Comparison of ENCODE assay signal across 1 cellular context in the genomic region with DNA sequence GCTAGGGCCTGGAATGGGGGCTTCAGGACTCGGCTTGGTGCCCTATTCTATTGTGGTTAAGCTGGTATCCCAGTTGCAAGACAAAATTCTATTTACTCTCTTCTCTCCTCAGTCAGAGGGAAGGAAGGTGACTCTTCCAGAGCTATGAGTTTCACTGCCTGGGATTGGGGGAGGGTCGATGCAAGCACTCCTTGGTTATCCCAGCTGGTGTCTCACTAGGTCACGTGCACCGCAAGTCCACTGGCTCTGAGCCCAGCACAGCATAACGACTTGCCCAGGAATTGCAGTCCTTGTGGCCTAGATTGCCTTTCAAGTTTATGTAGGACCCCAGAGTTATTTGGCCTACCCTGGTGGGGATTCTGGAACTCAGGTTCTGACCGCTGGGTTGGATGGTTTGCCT.
TF ChIP-seq lines count a peak whose summit lies in the region.

No MANE protein-coding gene starts in this region.

TF ChIP-seq in H1, 55 proteins besides CTCF, POLR2A, EP300 and RAD21 (continued from another document):
- TF ChIP-seq, protein P1, sequence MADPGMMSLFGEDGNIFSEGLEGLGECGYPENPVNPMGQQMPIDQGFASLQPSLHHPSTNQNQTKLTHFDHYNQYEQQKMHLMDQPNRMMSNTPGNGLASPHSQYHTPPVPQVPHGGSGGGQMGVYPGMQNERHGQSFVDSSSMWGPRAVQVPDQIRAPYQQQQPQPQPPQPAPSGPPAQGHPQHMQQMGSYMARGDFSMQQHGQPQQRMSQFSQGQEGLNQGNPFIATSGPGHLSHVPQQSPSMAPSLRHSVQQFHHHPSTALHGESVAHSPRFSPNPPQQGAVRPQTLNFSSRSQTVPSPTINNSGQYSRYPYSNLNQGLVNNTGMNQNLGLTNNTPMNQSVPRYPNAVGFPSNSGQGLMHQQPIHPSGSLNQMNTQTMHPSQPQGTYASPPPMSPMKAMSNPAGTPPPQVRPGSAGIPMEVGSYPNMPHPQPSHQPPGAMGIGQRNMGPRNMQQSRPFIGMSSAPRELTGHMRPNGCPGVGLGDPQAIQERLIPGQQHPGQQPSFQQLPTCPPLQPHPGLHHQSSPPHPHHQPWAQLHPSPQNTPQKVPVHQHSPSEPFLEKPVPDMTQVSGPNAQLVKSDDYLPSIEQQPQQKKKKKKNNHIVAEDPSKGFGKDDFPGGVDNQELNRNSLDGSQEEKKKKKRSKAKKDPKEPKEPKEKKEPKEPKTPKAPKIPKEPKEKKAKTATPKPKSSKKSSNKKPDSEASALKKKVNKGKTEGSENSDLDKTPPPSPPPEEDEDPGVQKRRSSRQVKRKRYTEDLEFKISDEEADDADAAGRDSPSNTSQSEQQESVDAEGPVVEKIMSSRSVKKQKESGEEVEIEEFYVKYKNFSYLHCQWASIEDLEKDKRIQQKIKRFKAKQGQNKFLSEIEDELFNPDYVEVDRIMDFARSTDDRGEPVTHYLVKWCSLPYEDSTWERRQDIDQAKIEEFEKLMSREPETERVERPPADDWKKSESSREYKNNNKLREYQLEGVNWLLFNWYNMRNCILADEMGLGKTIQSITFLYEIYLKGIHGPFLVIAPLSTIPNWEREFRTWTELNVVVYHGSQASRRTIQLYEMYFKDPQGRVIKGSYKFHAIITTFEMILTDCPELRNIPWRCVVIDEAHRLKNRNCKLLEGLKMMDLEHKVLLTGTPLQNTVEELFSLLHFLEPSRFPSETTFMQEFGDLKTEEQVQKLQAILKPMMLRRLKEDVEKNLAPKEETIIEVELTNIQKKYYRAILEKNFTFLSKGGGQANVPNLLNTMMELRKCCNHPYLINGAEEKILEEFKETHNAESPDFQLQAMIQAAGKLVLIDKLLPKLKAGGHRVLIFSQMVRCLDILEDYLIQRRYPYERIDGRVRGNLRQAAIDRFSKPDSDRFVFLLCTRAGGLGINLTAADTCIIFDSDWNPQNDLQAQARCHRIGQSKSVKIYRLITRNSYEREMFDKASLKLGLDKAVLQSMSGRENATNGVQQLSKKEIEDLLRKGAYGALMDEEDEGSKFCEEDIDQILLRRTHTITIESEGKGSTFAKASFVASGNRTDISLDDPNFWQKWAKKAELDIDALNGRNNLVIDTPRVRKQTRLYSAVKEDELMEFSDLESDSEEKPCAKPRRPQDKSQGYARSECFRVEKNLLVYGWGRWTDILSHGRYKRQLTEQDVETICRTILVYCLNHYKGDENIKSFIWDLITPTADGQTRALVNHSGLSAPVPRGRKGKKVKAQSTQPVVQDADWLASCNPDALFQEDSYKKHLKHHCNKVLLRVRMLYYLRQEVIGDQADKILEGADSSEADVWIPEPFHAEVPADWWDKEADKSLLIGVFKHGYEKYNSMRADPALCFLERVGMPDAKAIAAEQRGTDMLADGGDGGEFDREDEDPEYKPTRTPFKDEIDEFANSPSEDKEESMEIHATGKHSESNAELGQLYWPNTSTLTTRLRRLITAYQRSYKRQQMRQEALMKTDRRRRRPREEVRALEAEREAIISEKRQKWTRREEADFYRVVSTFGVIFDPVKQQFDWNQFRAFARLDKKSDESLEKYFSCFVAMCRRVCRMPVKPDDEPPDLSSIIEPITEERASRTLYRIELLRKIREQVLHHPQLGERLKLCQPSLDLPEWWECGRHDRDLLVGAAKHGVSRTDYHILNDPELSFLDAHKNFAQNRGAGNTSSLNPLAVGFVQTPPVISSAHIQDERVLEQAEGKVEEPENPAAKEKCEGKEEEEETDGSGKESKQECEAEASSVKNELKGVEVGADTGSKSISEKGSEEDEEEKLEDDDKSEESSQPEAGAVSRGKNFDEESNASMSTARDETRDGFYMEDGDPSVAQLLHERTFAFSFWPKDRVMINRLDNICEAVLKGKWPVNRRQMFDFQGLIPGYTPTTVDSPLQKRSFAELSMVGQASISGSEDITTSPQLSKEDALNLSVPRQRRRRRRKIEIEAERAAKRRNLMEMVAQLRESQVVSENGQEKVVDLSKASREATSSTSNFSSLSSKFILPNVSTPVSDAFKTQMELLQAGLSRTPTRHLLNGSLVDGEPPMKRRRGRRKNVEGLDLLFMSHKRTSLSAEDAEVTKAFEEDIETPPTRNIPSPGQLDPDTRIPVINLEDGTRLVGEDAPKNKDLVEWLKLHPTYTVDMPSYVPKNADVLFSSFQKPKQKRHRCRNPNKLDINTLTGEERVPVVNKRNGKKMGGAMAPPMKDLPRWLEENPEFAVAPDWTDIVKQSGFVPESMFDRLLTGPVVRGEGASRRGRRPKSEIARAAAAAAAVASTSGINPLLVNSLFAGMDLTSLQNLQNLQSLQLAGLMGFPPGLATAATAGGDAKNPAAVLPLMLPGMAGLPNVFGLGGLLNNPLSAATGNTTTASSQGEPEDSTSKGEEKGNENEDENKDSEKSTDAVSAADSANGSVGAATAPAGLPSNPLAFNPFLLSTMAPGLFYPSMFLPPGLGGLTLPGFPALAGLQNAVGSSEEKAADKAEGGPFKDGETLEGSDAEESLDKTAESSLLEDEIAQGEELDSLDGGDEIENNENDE (IDR thresholded peaks at IDR 0.05; ENCODE audit: insufficient replicate concordance, low read length), result no peak
- TF ChIP-seq KDM1A (IDR thresholded peaks at IDR 0.05; ENCODE audit: borderline replicate concordance, low read length) (no peak), CREB1 (IDR thresholded peaks at IDR 0.05) (no peak), HDAC2 (IDR thresholded peaks at IDR 0.05; ENCODE audit: borderline replicate concordance in 1 of 2, low read depth in 2 of 2, low read length in 2 of 2) (no peak), SIRT6 (IDR thresholded peaks at IDR 0.05; ENCODE audit: low read length) (no peak)
- TF ChIP-seq, protein P2, sequence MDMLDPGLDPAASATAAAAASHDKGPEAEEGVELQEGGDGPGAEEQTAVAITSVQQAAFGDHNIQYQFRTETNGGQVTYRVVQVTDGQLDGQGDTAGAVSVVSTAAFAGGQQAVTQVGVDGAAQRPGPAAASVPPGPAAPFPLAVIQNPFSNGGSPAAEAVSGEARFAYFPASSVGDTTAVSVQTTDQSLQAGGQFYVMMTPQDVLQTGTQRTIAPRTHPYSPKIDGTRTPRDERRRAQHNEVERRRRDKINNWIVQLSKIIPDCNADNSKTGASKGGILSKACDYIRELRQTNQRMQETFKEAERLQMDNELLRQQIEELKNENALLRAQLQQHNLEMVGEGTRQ (IDR thresholded peaks at IDR 0.05; ENCODE audit: low read length), result no peak
- TF ChIP-seq, protein P3, sequence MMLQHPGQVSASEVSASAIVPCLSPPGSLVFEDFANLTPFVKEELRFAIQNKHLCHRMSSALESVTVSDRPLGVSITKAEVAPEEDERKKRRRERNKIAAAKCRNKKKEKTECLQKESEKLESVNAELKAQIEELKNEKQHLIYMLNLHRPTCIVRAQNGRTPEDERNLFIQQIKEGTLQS (IDR thresholded peaks at IDR 0.05; ENCODE audit: insufficient read depth, low read depth, low read length), result no peak
